Comparison of ENCODE assay signal across 1 cellular context in genomic region chr10:112203328-112204076, GRCh38.
TF ChIP-seq lines count a peak whose summit lies in the region.

No MANE protein-coding gene starts in this region.

TF ChIP-seq in IMR-90, 13 proteins besides CTCF, POLR2A, EP300 and RAD21 (continued from another document):
- TF ChIP-seq NFE2L2 (IDR thresholded peaks at IDR 0.05; ENCODE audit: low read depth, low read length) (no peak), MXI1 (IDR thresholded peaks at IDR 0.05; ENCODE audit: borderline replicate concordance, low read depth, low read length) (no peak)
